In the genomic region with DNA sequence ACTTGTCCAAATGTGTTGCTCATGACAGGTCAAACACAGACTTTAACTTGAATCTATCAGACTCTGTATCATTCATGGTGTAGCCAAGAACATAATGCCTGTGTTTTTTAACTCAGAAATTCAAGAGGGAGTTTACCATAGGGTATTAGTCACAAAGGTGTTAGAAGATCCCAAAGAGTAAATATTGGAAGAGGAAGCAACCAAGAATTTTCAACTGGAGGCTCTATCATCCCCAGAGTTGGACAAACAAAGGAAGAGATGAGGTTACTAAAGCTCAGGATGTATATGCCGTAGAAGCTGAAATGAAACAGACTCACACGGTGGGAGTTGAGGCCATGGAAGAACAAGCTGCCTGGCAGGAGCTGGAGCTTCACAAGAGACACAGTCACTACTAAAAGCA, we compare ENCODE assay signal across 23 cellular contexts.
A peak's percentile ranks its signal among the peaks of the same experiment; 100 is the strongest.
DNase-seq lines count a peak whose midpoint lies in the region; ATAC-seq, FAIRE-seq and TF ChIP-seq lines count a peak whose summit lies in the region.
"Had no signal": no experiment of that assay in that cellular context is flagged by ENCODE, and none has a peak within 500 bp of the region (broad histone marks: within the 10 kb centered on the region; RNA-seq: fewer than 3 reads in every experiment).

No MANE protein-coding gene starts in this region.

- H3K36me3 ChIP-seq in PC-3 (ENCODE audit: low read depth, low read length) = no peaks in the 10 kb centered on the region
- no peaks in the 10 kb centered on the region for H3K36me3 ChIP-seq in bronchial epithelial cell (ENCODE audit: control insufficient read depth, insufficient read depth, low read length)
- H3K36me3 ChIP-seq: BLaER1 treated with 17β-estradiol and CSF1 and Interleukin-3, amounts not matched to agents 10 nM and 100 nM had no signal

- no peak overlapping the region for H2AFZ ChIP-seq in PC-3 (ENCODE audit: low read length)

- peak; percentile 74 for DNase-seq in DMS53 (lab: John Stamatoyannopoulos, UW)
- DNase-seq in PC-3 = peak; percentile 81
- DNase-seq in bronchial epithelial cell (ENCODE audit: low read depth) = peak; percentile 46
- DNase-seq in osteocyte (ENCODE audit: extremely low spot score, unreplicated experiment) = no peak
- no peak for DNase-seq in NCI-H526 treated with DMSO at 0.1 percent for 48 hours (lab: John Stamatoyannopoulos, UW)
- no peak for DNase-seq in NCI-H748 treated with DMSO at 0.1 percent for 48 hours (lab: John Stamatoyannopoulos, UW)
- DNase-seq: AML-193; Caco-2; Calu3; CD4-positive, alpha-beta T cell; CD8-positive, alpha-beta T cell; DMS79 treated with DMSO at 0.1 percent for 48 hours; GF-D8 had no signal

- peak overlapping the region; percentile 77 for H3K27ac ChIP-seq in PC-3 (ENCODE audit: low read length)
- H3K27ac ChIP-seq: 22Rv1; A549; BLaER1 treated with 17β-estradiol and CSF1 and Interleukin-3, amounts not matched to agents 10 nM and 100 nM; C4-2B had no signal

- no peaks in the 10 kb centered on the region for H4K20me1 ChIP-seq in PC-3 (ENCODE audit: low read length)
- H4K20me1 ChIP-seq: BLaER1 treated with 17β-estradiol and CSF1 and Interleukin-3, amounts not matched to agents 10 nM and 100 nM had no signal

- peaks cover 15% of the 10 kb centered on the region for H3K9me3 Mint-ChIP-seq in osteocyte (ENCODE audit: unreplicated experiment)

- no peak overlapping the region for H3K9ac ChIP-seq in PC-3 (ENCODE audit: low read length)
- H3K9ac ChIP-seq: BLaER1 treated with 17β-estradiol and CSF1 and Interleukin-3, amounts not matched to agents 10 nM and 100 nM had no signal

- no peak for FAIRE-seq in bronchial epithelial cell (lab: Jason Lieb, UNC)
- FAIRE-seq: A549, D721Med, G401.6, GM12891, GM19239 had no signal

- H3K4me1 ChIP-seq in PC-3 (ENCODE audit: insufficient read depth, low read length) = peaks cover 35% of the 10 kb centered on the region
- H3K4me1 ChIP-seq: A549; BLaER1 treated with 17β-estradiol and CSF1 and Interleukin-3, amounts not matched to agents 10 nM and 100 nM; Caco-2 had no signal

- peaks cover 83% of the 10 kb centered on the region for H3K4me1 Mint-ChIP-seq in osteocyte (ENCODE audit: unreplicated experiment)
- H3K4me1 Mint-ChIP-seq: B cell had no signal

- no peaks in the 10 kb centered on the region for H3K9me3 ChIP-seq in PC-3 (ENCODE audit: low read length)
- H3K9me3 ChIP-seq: A549; BLaER1 treated with 17β-estradiol and CSF1 and Interleukin-3, amounts not matched to agents 10 nM and 100 nM; Caco-2 had no signal

- H3K27me3 ChIP-seq in PC-3 (ENCODE audit: low read length) = no peaks in the 10 kb centered on the region
- H3K27me3 ChIP-seq in bronchial epithelial cell (ENCODE audit: control insufficient read depth, insufficient read depth, low read length) = no peaks in the 10 kb centered on the region
- H3K27me3 ChIP-seq: BLaER1 treated with 17β-estradiol and CSF1 and Interleukin-3, amounts not matched to agents 10 nM and 100 nM had no signal

- CTCF ChIA-PET in PC-3 (lab: Charles Lee) = interaction anchor here (0.6 kb wide), 1 partner anchor 338 kb away, joined by 3 read pairs; no protein-coding TSS in a partner anchor

- no peak overlapping the region for H3K4me3 ChIP-seq in PC-3 (ENCODE audit: low read length)
- H3K4me3 ChIP-seq in bronchial epithelial cell (ENCODE audit: low read depth, low read length) = no peak overlapping the region
- H3K4me3 ChIP-seq: A549; BLaER1 treated with 17β-estradiol and CSF1 and Interleukin-3, amounts not matched to agents 10 nM and 100 nM had no signal

- H3K79me2 ChIP-seq in PC-3 (ENCODE audit: low read length) = no peaks in the 10 kb centered on the region

- H3K4me3 Mint-ChIP-seq in osteocyte (ENCODE audit: unreplicated experiment) = peak overlapping the region; percentile 53
- H3K4me3 Mint-ChIP-seq: B cell; CD4-positive, alpha-beta T cell; CD8-positive, alpha-beta T cell had no signal

- POLR2A ChIA-PET in PC-3 (lab: Charles Lee; ENCODE audit: unreplicated experiment) = no interaction called here

- H3K27ac Mint-ChIP-seq in osteocyte (ENCODE audit: unreplicated experiment) = peak overlapping the region; percentile 92
- H3K27ac Mint-ChIP-seq: B cell; CD4-positive, alpha-beta T cell; CD8-positive, alpha-beta T cell had no signal

- no TSS peak for BruUV-seq in PC-3 (replicated peaks; lab: Mats Ljungman, UMichigan)

- H3K4me2 ChIP-seq in PC-3 (ENCODE audit: low read length) = peak overlapping the region; percentile 69
- H3K4me2 ChIP-seq: A549; BLaER1 treated with 17β-estradiol and CSF1 and Interleukin-3, amounts not matched to agents 10 nM and 100 nM had no signal

- no peaks in the 10 kb centered on the region for H3K27me3 Mint-ChIP-seq in osteocyte (ENCODE audit: unreplicated experiment)
- H3K27me3 Mint-ChIP-seq: B cell had no signal

- ATAC-seq in PC-3 (peak; percentile 75), HG02938 (IDR thresholded peaks at IDR 0.05; ENCODE audit: unreplicated experiment) (no peak)
- ATAC-seq: A549; CD8-positive, alpha-beta T cell had no signal

- intact Hi-C loops in PC-3 (cut with micrococcal nuclease) = loop anchor here (5.0 kb wide), 2 partner anchors 275 to 650 kb away; no protein-coding TSS in a partner anchor

- no peaks in the 10 kb centered on the region for H3F3A ChIP-seq in PC-3 (ENCODE audit: low read length, unreplicated experiment)

- TF ChIP-seq CTCF in PC-3 (conservative IDR thresholded peaks at IDR 0.05; ENCODE audit: low read depth, low read length) (no peak), bronchial epithelial cell (IDR thresholded peaks at IDR 0.05; ENCODE audit: insufficient read depth, low read length, severe bottlenecking) (no peak), osteocyte (IDR thresholded peaks at IDR 0.05) (no peak)

- peaks cover 21% of the 10 kb centered on the region for H3K36me3 Mint-ChIP-seq in osteocyte (ENCODE audit: unreplicated experiment)
- H3K36me3 Mint-ChIP-seq: CD8-positive, alpha-beta T cell had no signal

- no peaks in the 10 kb centered on the region for H3K9me2 ChIP-seq in PC-3 (replicated peaks; ENCODE audit: low read length)

Comparison
In these comparisons a context has a peak if more than half of its experiments do, and no peak if none do; other contexts are left out.
1. DNase-seq: peak in DMS53 (single experiment), PC-3 (single experiment) and bronchial epithelial cell (single experiment); none in osteocyte (single experiment), NCI-H526 treated with DMSO at 0.1 percent for 48 hours (single experiment) and NCI-H748 treated with DMSO at 0.1 percent for 48 hours (single experiment).